In genomic region chr12:132729541-132730320, GRCh38 we compare ENCODE assay signal across 12 cellular contexts. TPM values are rescaled to one million over a fixed set of nuclear protein-coding genes. Genes with fewer than 3 reads are reported as not detected.
DNase-seq lines count a peak whose midpoint lies in the region; ATAC-seq lines count a peak whose summit lies in the region.
"Had no signal": no experiment of that assay in that cellular context is flagged by ENCODE, and none has a peak within 500 bp of the region (broad histone marks: within the 10 kb centered on the region; RNA-seq: fewer than 3 reads in every experiment).

No MANE protein-coding gene starts in this region.

- no peak for DNase-seq in activated naive CD4-positive, alpha-beta T cell (lab: John Stamatoyannopoulos, UW)
- DNase-seq in NCI-H69 (lab: John Stamatoyannopoulos, UW) (peak; percentile 29), cerebellum (ENCODE audit: low spot score) (peak; percentile 33), NCI-H1436 treated with DMSO at 0.1 percent for 48 hours (lab: John Stamatoyannopoulos, UW) (no peak)
- DNase-seq in stimulated activated CD4-positive, alpha-beta T cell treated with anti-CD3 and anti-CD28 coated beads, Interleukin-12 subunit alpha, Interleukin-12 subunit beta, amount 100 ng/mL, for 4 hours = no peak
- DNase-seq: AML-193; NCI-H1105 treated with DMSO at 0.1 percent for 48 hours; stimulated activated CD4-positive, alpha-beta T cell treated with anti-CD3 and anti-CD28 coated beads, Interleukin-2, amount 100 ng/mL, for 24 hours; stimulated activated naive CD4-positive, alpha-beta T cell had no signal

- H3K9me3 Mint-ChIP-seq in activated naive CD4-positive, alpha-beta T cell treated with anti-CD3 and anti-CD28 coated beads, Interleukin-2, amount 50 U/mL, for 24 hours = no peaks in the 10 kb centered on the region
- no peaks in the 10 kb centered on the region for H3K9me3 Mint-ChIP-seq in stimulated activated memory B cell treated with anti-CD40 and anti-IgM and Interleukin-4, amounts not matched to agents 10 μg/mL and 1 μg/mL and 100 μg/mL, for 72 hours

- H3K4me1 Mint-ChIP-seq in activated naive CD4-positive, alpha-beta T cell treated with anti-CD3 and anti-CD28 coated beads, Interleukin-2, amount 50 U/mL, for 24 hours = peaks cover 5% of the 10 kb centered on the region
- peaks cover 7% of the 10 kb centered on the region for H3K4me1 Mint-ChIP-seq in stimulated activated memory B cell treated with anti-CD40 and anti-IgM and Interleukin-4, amounts not matched to agents 10 μg/mL and 1 μg/mL and 100 μg/mL, for 72 hours

- no peak for ATAC-seq in stimulated activated memory B cell treated with anti-CD40 and anti-IgM and Interleukin-4, amounts not matched to agents 10 μg/mL and 1 μg/mL and 100 μg/mL, for 72 hours
- ATAC-seq in esophagus mucosa = no peak

- peaks cover 36% of the 10 kb centered on the region for H3K36me3 Mint-ChIP-seq in activated naive CD4-positive, alpha-beta T cell treated with anti-CD3 and anti-CD28 coated beads, Interleukin-2, amount 50 U/mL, for 24 hours
- H3K36me3 Mint-ChIP-seq in stimulated activated memory B cell treated with anti-CD40 and anti-IgM and Interleukin-4, amounts not matched to agents 10 μg/mL and 1 μg/mL and 100 μg/mL, for 72 hours = peaks cover 91% of the 10 kb centered on the region

- no peaks in the 10 kb centered on the region for H3K27me3 Mint-ChIP-seq in activated naive CD4-positive, alpha-beta T cell treated with anti-CD3 and anti-CD28 coated beads, Interleukin-2, amount 50 U/mL, for 24 hours
- no peaks in the 10 kb centered on the region for H3K27me3 Mint-ChIP-seq in stimulated activated memory B cell treated with anti-CD40 and anti-IgM and Interleukin-4, amounts not matched to agents 10 μg/mL and 1 μg/mL and 100 μg/mL, for 72 hours

- peak overlapping the region; percentile 52 for H3K27ac Mint-ChIP-seq in activated naive CD4-positive, alpha-beta T cell treated with anti-CD3 and anti-CD28 coated beads, Interleukin-2, amount 50 U/mL, for 24 hours
- H3K27ac Mint-ChIP-seq in stimulated activated memory B cell treated with anti-CD40 and anti-IgM and Interleukin-4, amounts not matched to agents 10 μg/mL and 1 μg/mL and 100 μg/mL, for 72 hours = peak overlapping the region; percentile 63

- no peak overlapping the region for H3K4me3 Mint-ChIP-seq in activated naive CD4-positive, alpha-beta T cell treated with anti-CD3 and anti-CD28 coated beads, Interleukin-2, amount 50 U/mL, for 24 hours
- no peak overlapping the region for H3K4me3 Mint-ChIP-seq in stimulated activated memory B cell treated with anti-CD40 and anti-IgM and Interleukin-4, amounts not matched to agents 10 μg/mL and 1 μg/mL and 100 μg/mL, for 72 hours

RNA-seq across cellular contexts. Expression of gene PGAM5, which starts 19.1 kb away (rescaled TPM):
- total RNA-seq in cerebellum = 21.9 TPM
- total RNA-seq in esophagus mucosa = 49.8 TPM

RNA-seq across cellular contexts. Expression of gene ANKLE2, which starts 31.9 kb away (rescaled TPM):
- total RNA-seq in cerebellum (50.1 TPM), esophagus mucosa (35.8 TPM)

RNA-seq across cellular contexts. Expression of gene PXMP2, which starts 42.3 kb away (rescaled TPM):
- total RNA-seq in cerebellum (14.4 TPM), esophagus mucosa (12.3 TPM)

RNA-seq across cellular contexts. Expression of gene POLE, which starts 42.6 kb away (rescaled TPM):
- total RNA-seq in cerebellum = 55.0 TPM
- total RNA-seq in esophagus mucosa = 23.4 TPM

Comparison
In these comparisons a context has a peak if more than half of its experiments do, and no peak if none do; other contexts are left out.
1. DNase-seq: peak in NCI-H69 (single experiment) and cerebellum (single experiment); none in activated naive CD4-positive, alpha-beta T cell (0 of 4), stimulated activated CD4-positive, alpha-beta T cell treated with anti-CD3 and anti-CD28 coated beads, Interleukin-12 subunit alpha, Interleukin-12 subunit beta, amount 100 ng/mL, for 4 hours (single experiment) and NCI-H1436 treated with DMSO at 0.1 percent for 48 hours (single experiment).